Comparison of ENCODE assay signal across 17 cellular contexts in the genomic region with DNA sequence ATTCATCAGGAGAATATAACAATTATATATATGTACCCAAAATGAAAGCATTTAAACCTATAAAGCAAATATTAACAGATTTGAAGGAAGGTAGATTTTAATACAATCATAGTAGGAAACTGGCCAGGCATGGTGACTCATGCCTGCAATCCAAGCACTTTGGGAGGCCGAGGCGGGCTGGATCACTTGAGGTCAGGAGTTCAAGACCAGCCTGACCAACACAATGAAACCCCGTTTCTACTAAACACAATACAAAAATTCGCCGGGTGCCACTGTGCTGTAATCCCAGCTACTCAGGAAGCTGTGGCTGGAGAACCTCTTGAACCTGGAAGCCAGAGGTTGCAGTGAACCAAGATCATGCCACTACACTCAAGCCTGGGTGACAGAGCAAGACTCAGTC.
A peak's percentile ranks its signal among the peaks of the same experiment; 100 is the strongest.
DNase-seq lines count a peak whose midpoint lies in the region; TF ChIP-seq lines count a peak whose summit lies in the region.
"Had no signal": no experiment of that assay in that cellular context is flagged by ENCODE, and none has a peak within 500 bp of the region (broad histone marks: within the 10 kb centered on the region; RNA-seq: fewer than 3 reads in every experiment).

No MANE protein-coding gene starts in this region.

- no peak for TF ChIP-seq CTCF in Calu3 (IDR thresholded peaks at IDR 0.05; ENCODE audit: unreplicated experiment)

- no TSS peak for BruUV-seq in Calu3 (replicated peaks; lab: Mats Ljungman, UMichigan)

- CTCF ChIA-PET in Calu3 (lab: Charles Lee), result no interaction called here

- H3K4me3 Mint-ChIP-seq in Calu3 (ENCODE audit: low read depth, unreplicated experiment), result no peak overlapping the region
- H3K4me3 Mint-ChIP-seq in activated T-helper 1 cell treated with anti-CD3 and anti-CD28 coated beads, Interleukin-12 subunit alpha, Interleukin-12 subunit beta, Interleukin-2, Interleukin-4 antibody, amounts not matched to agents 30 ng/mL and 10 ng/mL and 1 ng/mL, durations not matched to agents 14 hours and 24 hours and 36 hours, result no peak overlapping the region
- H3K4me3 Mint-ChIP-seq: CD4-positive, CD25-positive, alpha-beta regulatory T cell had no signal

- no peaks in the 10 kb centered on the region for H3K36me3 Mint-ChIP-seq in Calu3 (ENCODE audit: insufficient read depth, unreplicated experiment)
- no peaks in the 10 kb centered on the region for H3K36me3 Mint-ChIP-seq in activated T-helper 1 cell treated with anti-CD3 and anti-CD28 coated beads, Interleukin-12 subunit alpha, Interleukin-12 subunit beta, Interleukin-2, Interleukin-4 antibody, amounts not matched to agents 30 ng/mL and 10 ng/mL and 1 ng/mL, durations not matched to agents 14 hours and 24 hours and 36 hours (ENCODE audit: low read depth)
- H3K36me3 Mint-ChIP-seq: CD4-positive, CD25-positive, alpha-beta regulatory T cell had no signal

- DNase-seq in Calu3 (peak; percentile 16), M059J (ENCODE audit: low read depth) (peak; percentile 74), amniotic epithelial cell (ENCODE audit: low read depth) (peak; percentile 21), iris pigment epithelial cell (ENCODE audit: low read depth) (peak; percentile 40), NCI-H82 treated with DMSO at 0.1 percent for 48 hours (lab: John Stamatoyannopoulos, UW; ENCODE audit: unreplicated experiment) (no peak), DMS153 treated with DMSO at 0.1 percent for 48 hours (lab: John Stamatoyannopoulos, UW; ENCODE audit: unreplicated experiment) (no peak)
- DNase-seq in activated T-helper 1 cell treated with anti-CD3 and anti-CD28 coated beads, Interleukin-12 subunit alpha, Interleukin-12 subunit beta, Interleukin-2, Interleukin-4 antibody, amounts not matched to agents 30 ng/mL and 10 ng/mL and 1 ng/mL, durations not matched to agents 14 hours and 24 hours and 36 hours (ENCODE audit: low spot score), result no peak
- DNase-seq in activated CD4-positive, alpha-beta T cell treated with anti-CD3 and anti-CD28 coated beads for 48 hours, result no peak
- DNase-seq: BE2C; CD4-positive, CD25-positive, alpha-beta regulatory T cell; COR-L47; DMS53; NCI-H1417; NCI-H187; NCI-H2227 treated with DMSO at 0.1 percent for 48 hours; NCI-H524; PC-9 had no signal

- H3K27ac Mint-ChIP-seq in Calu3 (ENCODE audit: unreplicated experiment), result no peak overlapping the region
- no peak overlapping the region for H3K27ac Mint-ChIP-seq in activated T-helper 1 cell treated with anti-CD3 and anti-CD28 coated beads, Interleukin-12 subunit alpha, Interleukin-12 subunit beta, Interleukin-2, Interleukin-4 antibody, amounts not matched to agents 30 ng/mL and 10 ng/mL and 1 ng/mL, durations not matched to agents 14 hours and 24 hours and 36 hours
- H3K27ac Mint-ChIP-seq: CD4-positive, CD25-positive, alpha-beta regulatory T cell had no signal

- no peaks in the 10 kb centered on the region for H3K9me3 Mint-ChIP-seq in Calu3 (ENCODE audit: low read depth, unreplicated experiment)
- no peaks in the 10 kb centered on the region for H3K9me3 Mint-ChIP-seq in activated T-helper 1 cell treated with anti-CD3 and anti-CD28 coated beads, Interleukin-12 subunit alpha, Interleukin-12 subunit beta, Interleukin-2, Interleukin-4 antibody, amounts not matched to agents 30 ng/mL and 10 ng/mL and 1 ng/mL, durations not matched to agents 14 hours and 24 hours and 36 hours

- no peaks in the 10 kb centered on the region for H3K4me1 Mint-ChIP-seq in Calu3 (ENCODE audit: low read depth, unreplicated experiment)
- H3K4me1 Mint-ChIP-seq in activated T-helper 1 cell treated with anti-CD3 and anti-CD28 coated beads, Interleukin-12 subunit alpha, Interleukin-12 subunit beta, Interleukin-2, Interleukin-4 antibody, amounts not matched to agents 30 ng/mL and 10 ng/mL and 1 ng/mL, durations not matched to agents 14 hours and 24 hours and 36 hours (ENCODE audit: low read depth), result no peaks in the 10 kb centered on the region
- H3K4me1 Mint-ChIP-seq: CD4-positive, CD25-positive, alpha-beta regulatory T cell had no signal

- intact Hi-C loops in Calu3 (cut with micrococcal nuclease; ENCODE audit: unreplicated experiment), result no loop called here
- intact Hi-C loops in activated T-helper 1 cell treated with anti-CD3 and anti-CD28 coated beads, Interleukin-12 subunit alpha, Interleukin-12 subunit beta, Interleukin-2, Interleukin-4 antibody, amounts not matched to agents 30 ng/mL and 10 ng/mL and 1 ng/mL, durations not matched to agents 14 hours and 24 hours and 36 hours (cut with micrococcal nuclease), result no loop called here

- H3K27me3 Mint-ChIP-seq in Calu3 (ENCODE audit: unreplicated experiment), result no peaks in the 10 kb centered on the region
- H3K27me3 Mint-ChIP-seq in activated T-helper 1 cell treated with anti-CD3 and anti-CD28 coated beads, Interleukin-12 subunit alpha, Interleukin-12 subunit beta, Interleukin-2, Interleukin-4 antibody, amounts not matched to agents 30 ng/mL and 10 ng/mL and 1 ng/mL, durations not matched to agents 14 hours and 24 hours and 36 hours (ENCODE audit: insufficient read depth), result no peaks in the 10 kb centered on the region
- H3K27me3 Mint-ChIP-seq: CD4-positive, CD25-positive, alpha-beta regulatory T cell had no signal

Comparison
In these comparisons a context has a peak if more than half of its experiments do, and no peak if none do; other contexts are left out.
1. DNase-seq: peak in Calu3 (single experiment), M059J (single experiment), amniotic epithelial cell (single experiment) and iris pigment epithelial cell (single experiment); none in activated T-helper 1 cell treated with anti-CD3 and anti-CD28 coated beads, Interleukin-12 subunit alpha, Interleukin-12 subunit beta, Interleukin-2, Interleukin-4 antibody, amounts not matched to agents 30 ng/mL and 10 ng/mL and 1 ng/mL, durations not matched to agents 14 hours and 24 hours and 36 hours (single experiment), activated CD4-positive, alpha-beta T cell treated with anti-CD3 and anti-CD28 coated beads for 48 hours (single experiment), NCI-H82 treated with DMSO at 0.1 percent for 48 hours (single experiment) and DMS153 treated with DMSO at 0.1 percent for 48 hours (single experiment).